Comparison of ENCODE assay signal across 11 cellular contexts in genomic region chr6:47698342-47698787, GRCh38. TPM values are rescaled to one million over a fixed set of nuclear protein-coding genes. Genes with fewer than 3 reads are reported as not detected.
DNase-seq lines count a peak whose midpoint lies in the region; ATAC-seq and TF ChIP-seq lines count a peak whose summit lies in the region.
"Had no signal": no experiment of that assay in that cellular context is flagged by ENCODE, and none has a peak within 500 bp of the region (broad histone marks: within the 10 kb centered on the region; RNA-seq: fewer than 3 reads in every experiment).

ADGRF4 (plus strand) TSS chr6:47698580; CDS start chr6:47707246, 8,666 bp downstream.

- no peak within 1 kb of the TSS for H2BK20ac ChIP-seq in H9 (ENCODE audit: low read depth, low read length, poor library complexity, severe bottlenecking)

- no peak within 1 kb of the TSS for H2BK12ac ChIP-seq in H9 (ENCODE audit: insufficient read length, low read depth, low read length)

- peaks cover 2% of the 10 kb centered on the region for H3K4me1 Mint-ChIP-seq in activated CD8-positive, alpha-beta T cell treated with anti-CD3 and anti-CD28 coated beads for 36 hours (ENCODE audit: low read depth)
- peaks cover 11% of the 10 kb centered on the region for H3K4me1 Mint-ChIP-seq in activated CD8-positive, alpha-beta T cell treated with anti-CD3 and anti-CD28 coated beads, Interleukin-2, amount 10 ng/mL, durations not matched to agents 7 days and 5 days (ENCODE audit: low read depth)
- peaks cover 5 to 6% of the 10 kb centered on the region in 2 experiments; a peak in 3 of 4 replicates for H3K4me1 Mint-ChIP-seq in H9

- no peaks in the 10 kb centered on the region for H3K23me2 ChIP-seq in H9 (ENCODE audit: insufficient read length, low read depth, low read length, poor library complexity, severe bottlenecking)

- no peak within 1 kb of the TSS for H3K27ac Mint-ChIP-seq in activated CD8-positive, alpha-beta T cell treated with anti-CD3 and anti-CD28 coated beads for 36 hours
- no peak within 1 kb of the TSS for H3K27ac Mint-ChIP-seq in activated CD8-positive, alpha-beta T cell treated with anti-CD3 and anti-CD28 coated beads, Interleukin-2, amount 10 ng/mL, durations not matched to agents 7 days and 5 days
- H3K27ac Mint-ChIP-seq in H9 = peak within 1 kb of the TSS in 1 of 3 experiments; percentile 36; a peak in 1 of 7 replicates

- no peak within 1 kb of the TSS for H4K91ac ChIP-seq in H9 (ENCODE audit: insufficient read length, low read depth, low read length)

- no peak within 1 kb of the TSS for H3K23ac ChIP-seq in H9 (ENCODE audit: insufficient read length, low read depth, low read length)

- no peak within 1 kb of the TSS for H2BK120ac ChIP-seq in H9 (ENCODE audit: low read depth, low read length, poor library complexity, severe bottlenecking)

- H3K36me3 Mint-ChIP-seq in activated CD8-positive, alpha-beta T cell treated with anti-CD3 and anti-CD28 coated beads for 36 hours (ENCODE audit: low read depth) = no peaks in the 10 kb centered on the region
- H3K36me3 Mint-ChIP-seq in activated CD8-positive, alpha-beta T cell treated with anti-CD3 and anti-CD28 coated beads, Interleukin-2, amount 10 ng/mL, durations not matched to agents 7 days and 5 days (ENCODE audit: low read depth) = no peaks in the 10 kb centered on the region
- H3K36me3 Mint-ChIP-seq in H9 (ENCODE audit: insufficient read depth in 1 of 3, low read depth in 3 of 3) = no peaks in the 10 kb centered on the region

- no peaks in the 10 kb centered on the region for H3K9me3 Mint-ChIP-seq in activated CD8-positive, alpha-beta T cell treated with anti-CD3 and anti-CD28 coated beads for 36 hours
- H3K9me3 Mint-ChIP-seq in activated CD8-positive, alpha-beta T cell treated with anti-CD3 and anti-CD28 coated beads, Interleukin-2, amount 10 ng/mL, durations not matched to agents 7 days and 5 days (ENCODE audit: insufficient read depth) = no peaks in the 10 kb centered on the region
- H3K9me3 Mint-ChIP-seq in H9 = no peaks in the 10 kb centered on the region

- no peak within 1 kb of the TSS for H2AFZ ChIP-seq in H9 (ENCODE audit: low read length)

- no peak within 1 kb of the TSS for H4K5ac ChIP-seq in H9 (ENCODE audit: insufficient read length, low read depth, low read length)

- no peak within 1 kb of the TSS for H4K8ac ChIP-seq in H9 (replicated peaks; ENCODE audit: insufficient read length, low read depth, low read length)

- no peak for TF ChIP-seq EP300 in upper lobe of left lung (IDR thresholded peaks at IDR 0.05)

- TF ChIP-seq POLR2A in Peyer's patch (IDR thresholded peaks at IDR 0.05) (no peak), upper lobe of left lung (IDR thresholded peaks at IDR 0.05) (no peak)

- ATAC-seq in activated CD8-positive, alpha-beta T cell treated with anti-CD3 and anti-CD28 coated beads for 36 hours = no peak
- ATAC-seq in activated CD8-positive, alpha-beta T cell treated with anti-CD3 and anti-CD28 coated beads, Interleukin-2, amount 10 ng/mL, durations not matched to agents 7 days and 5 days = no peak
- peak; percentile 42 for ATAC-seq in upper lobe of left lung (ENCODE audit: low FRiP score in 2 of 2)

- no peak within 1 kb of the TSS for H2BK5ac ChIP-seq in H9 (ENCODE audit: insufficient read length, low read length)

- no peaks in the 10 kb centered on the region for H3K9me3 ChIP-seq in Peyer's patch
- H3K9me3 ChIP-seq in upper lobe of left lung = no peaks in the 10 kb centered on the region
- no peaks in the 10 kb centered on the region for H3K9me3 ChIP-seq in H9 (ENCODE audit: control insufficient read depth, low read depth, low read length)
- H3K9me3 ChIP-seq: spleen had no signal

- no peak within 1 kb of the TSS for H3K4me3 ChIP-seq in Peyer's patch
- no peak within 1 kb of the TSS for H3K4me3 ChIP-seq in fibroblast of pulmonary artery (replicated peaks; ENCODE audit: low read depth, low read length)
- no peak within 1 kb of the TSS for H3K4me3 ChIP-seq in upper lobe of left lung
- H3K4me3 ChIP-seq: dorsolateral prefrontal cortex, spleen had no signal

- no peak within 1 kb of the TSS for H3K56ac ChIP-seq in H9 (ENCODE audit: insufficient read length, low read depth, low read length)

- intact Hi-C loops in activated CD8-positive, alpha-beta T cell treated with anti-CD3 and anti-CD28 coated beads for 36 hours (cut with micrococcal nuclease) = no loop called here

- H3K4ac ChIP-seq in H9 (ENCODE audit: low read depth, low read length) = no peak within 1 kb of the TSS

- peak; percentile 17 for DNase-seq in activated CD8-positive, alpha-beta T cell treated with anti-CD3 and anti-CD28 coated beads for 36 hours
- DNase-seq in activated CD8-positive, alpha-beta T cell treated with anti-CD3 and anti-CD28 coated beads, Interleukin-2, amount 10 ng/mL, durations not matched to agents 7 days and 5 days = no peak
- DNase-seq in Peyer's patch (peak in 2 of 3 donors; percentile 60 to 69), fibroblast of pulmonary artery (ENCODE audit: low read depth) (peak; percentile 81), upper lobe of left lung (no peak), NCI-H2107 treated with DMSO at 0.1 percent for 48 hours (lab: John Stamatoyannopoulos, UW; ENCODE audit: unreplicated experiment) (no peak), amygdala (lab: John Stamatoyannopoulos, UW) (no peak), H9 (no peak)
- DNase-seq: dorsolateral prefrontal cortex, spleen, substantia nigra had no signal

- H3K79me1 ChIP-seq in H9 (ENCODE audit: insufficient read depth, low read depth, low read length, poor library complexity, severe bottlenecking) = no peaks in the 10 kb centered on the region

- peaks cover 4% of the 10 kb centered on the region for H3K27me3 Mint-ChIP-seq in activated CD8-positive, alpha-beta T cell treated with anti-CD3 and anti-CD28 coated beads for 36 hours
- H3K27me3 Mint-ChIP-seq in activated CD8-positive, alpha-beta T cell treated with anti-CD3 and anti-CD28 coated beads, Interleukin-2, amount 10 ng/mL, durations not matched to agents 7 days and 5 days (ENCODE audit: low read depth) = peaks cover 11% of the 10 kb centered on the region
- H3K27me3 Mint-ChIP-seq in H9 (ENCODE audit: low read depth) = no peaks in the 10 kb centered on the region

- H3K27me3 ChIP-seq in Peyer's patch = no peaks in the 10 kb centered on the region
- H3K27me3 ChIP-seq in upper lobe of left lung = no peaks in the 10 kb centered on the region
- no peaks in the 10 kb centered on the region for H3K27me3 ChIP-seq in H9 (ENCODE audit: insufficient read depth, low read length)
- H3K27me3 ChIP-seq: dorsolateral prefrontal cortex, spleen had no signal

- no peaks in the 10 kb centered on the region for H3K4me1 ChIP-seq in Peyer's patch
- no peaks in the 10 kb centered on the region for H3K4me1 ChIP-seq in upper lobe of left lung
- H3K4me1 ChIP-seq in H9 (ENCODE audit: insufficient read depth, low read length) = no peaks in the 10 kb centered on the region; the same call in 1 of the 2 replicates
- H3K4me1 ChIP-seq: spleen had no signal

- H4K20me1 ChIP-seq in H9 (ENCODE audit: control insufficient read depth, insufficient read depth, insufficient read length) = no peaks in the 10 kb centered on the region

- no peak within 1 kb of the TSS for H3K4me3 Mint-ChIP-seq in activated CD8-positive, alpha-beta T cell treated with anti-CD3 and anti-CD28 coated beads for 36 hours
- H3K4me3 Mint-ChIP-seq in activated CD8-positive, alpha-beta T cell treated with anti-CD3 and anti-CD28 coated beads, Interleukin-2, amount 10 ng/mL, durations not matched to agents 7 days and 5 days = no peak within 1 kb of the TSS
- no peak within 1 kb of the TSS for H3K4me3 Mint-ChIP-seq in H9

- H3K18ac ChIP-seq in H9 (ENCODE audit: insufficient read length, low read depth, low read length) = no peak within 1 kb of the TSS

- CTCF ChIA-PET in activated CD8-positive, alpha-beta T cell treated with anti-CD3 and anti-CD28 coated beads for 36 hours (lab: Charles Lee) = interaction anchor here (0.9 kb wide), 1 partner anchor 82 kb away, joined by 3 read pairs; no protein-coding TSS in a partner anchor
- CTCF ChIA-PET in activated CD8-positive, alpha-beta T cell treated with anti-CD3 and anti-CD28 coated beads, Interleukin-2, amount 10 ng/mL, durations not matched to agents 7 days and 5 days (lab: Charles Lee) = no interaction called here

- no peak within 1 kb of the TSS for H3K9ac ChIP-seq in H9 (ENCODE audit: extremely low read depth, insufficient read length, low read length)

- 82 to 85% methylated on average over 5 of the region's 5 CpGs for WGBS in upper lobe of left lung, 2 donors
- WGBS in H9 (ENCODE audit: extremely low coverage, insufficient read length, low lambda C conversion rate) = no CpG with 5 or more reads among the region's 5 CpGs

- H3T11ph ChIP-seq in H9 (ENCODE audit: low read length) = no peak within 1 kb of the TSS

- H3K14ac ChIP-seq in H9 (ENCODE audit: insufficient read depth, low read length) = no peak within 1 kb of the TSS

- no peak within 1 kb of the TSS for H2BK15ac ChIP-seq in H9 (ENCODE audit: low read depth, low read length)

- POLR2A ChIA-PET in activated CD8-positive, alpha-beta T cell treated with anti-CD3 and anti-CD28 coated beads for 36 hours (lab: Charles Lee) = no interaction called here
- POLR2A ChIA-PET in activated CD8-positive, alpha-beta T cell treated with anti-CD3 and anti-CD28 coated beads, Interleukin-2, amount 10 ng/mL, durations not matched to agents 7 days and 5 days (lab: Charles Lee) = no interaction called here

- H3K36me3 ChIP-seq in Peyer's patch (no peaks in the 10 kb centered on the region), upper lobe of left lung (no peaks in the 10 kb centered on the region)
- H3K36me3 ChIP-seq: spleen had no signal

- no peak for TF ChIP-seq CTCF in activated CD8-positive, alpha-beta T cell treated with anti-CD3 and anti-CD28 coated beads for 36 hours (IDR thresholded peaks at IDR 0.05)
- no peak for TF ChIP-seq CTCF in Peyer's patch (IDR thresholded peaks at IDR 0.05)
- TF ChIP-seq CTCF in fibroblast of pulmonary artery (IDR thresholded peaks at IDR 0.05; ENCODE audit: low read length, missing control alignments) = no peak
- no peak for TF ChIP-seq CTCF in upper lobe of left lung (IDR thresholded peaks at IDR 0.05)
- no peak for TF ChIP-seq CTCF in H9 (conservative IDR thresholded peaks at IDR 0.05)

- H3K4me2 ChIP-seq in H9 (ENCODE audit: insufficient read depth, insufficient read length, low read length) = no peak within 1 kb of the TSS

- H3K79me2 ChIP-seq in H9 (ENCODE audit: insufficient read depth, low read length) = no peaks in the 10 kb centered on the region

- H3K27ac ChIP-seq in Peyer's patch (peak within 1 kb of the TSS in 2 of 4 donors; percentile 17 to 73), upper lobe of left lung (no peak within 1 kb of the TSS), H9 (ENCODE audit: insufficient read length, low read depth, low read length) (no peak within 1 kb of the TSS)
- H3K27ac ChIP-seq: dorsolateral prefrontal cortex, spleen had no signal

- H2AK5ac ChIP-seq in H9 (ENCODE audit: insufficient read length, low read length) = no peak within 1 kb of the TSS

RNA-seq across cellular contexts. Expression of gene ADGRF4, which starts in this region (rescaled TPM):
- total RNA-seq in activated CD8-positive, alpha-beta T cell treated with anti-CD3 and anti-CD28 coated beads for 36 hours = not detected
- not detected for total RNA-seq in activated CD8-positive, alpha-beta T cell treated with anti-CD3 and anti-CD28 coated beads, Interleukin-2, amount 10 ng/mL, durations not matched to agents 7 days and 5 days
- total RNA-seq in Peyer's patch = under 1 TPM in 3 of 4 donors, not detected in 1; 0.18 to 0.80 (median 0.57) TPM
- total RNA-seq in upper lobe of left lung = under 1 TPM in 4 of 6 donors, not detected in 2; 0.15 to 0.20 (median 0.18) TPM
- not detected in 2 replicates for total RNA-seq in H9 (2021)
- total RNA-seq: spleen had no signal

Comparison
In these comparisons a context has a peak if more than half of its experiments do, and no peak if none do; other contexts are left out.
1. Peak in DNase-seq in activated CD8-positive, alpha-beta T cell treated with anti-CD3 and anti-CD28 coated beads for 36 hours; RNA of the gene not detected or under 1 TPM.
2. Peak in DNase-seq in Peyer's patch; RNA of the gene not detected or under 1 TPM.
3. Peak in ATAC-seq in upper lobe of left lung; RNA of the gene not detected or under 1 TPM.